Comparison of ENCODE assay signal across 21 cellular contexts in the genomic region with DNA sequence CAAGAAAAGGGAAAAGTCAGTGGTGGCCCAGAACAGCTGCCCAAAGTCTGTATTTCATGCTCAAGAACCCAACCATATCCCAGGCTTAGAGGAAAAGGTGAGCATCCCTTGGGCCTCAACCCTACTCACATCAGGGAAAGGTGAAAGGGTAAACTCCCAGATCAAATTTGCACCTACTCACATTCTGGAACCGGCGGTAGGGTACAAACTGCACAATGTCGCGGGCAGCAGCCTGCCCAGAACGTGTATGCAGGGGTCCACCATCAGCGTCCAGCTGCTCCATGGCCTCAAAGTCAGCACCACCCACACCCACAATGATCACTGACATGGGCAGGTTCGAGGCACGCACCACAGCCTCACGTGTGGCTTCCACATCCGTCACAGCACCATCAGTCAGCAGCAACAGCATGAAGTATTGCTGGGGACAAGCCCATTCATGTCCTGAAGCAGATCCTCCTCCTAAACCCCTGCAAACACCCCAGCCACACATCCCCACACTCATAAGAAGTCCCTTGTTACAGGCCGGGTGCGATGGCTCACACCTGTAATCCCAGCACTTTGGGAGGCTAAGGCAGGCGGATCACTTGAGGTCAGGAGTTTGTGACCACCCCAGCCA. TPM values are rescaled to one million over a fixed set of nuclear protein-coding genes. Genes with fewer than 3 reads are reported as not detected.
DNase-seq lines count a peak whose midpoint lies in the region; ATAC-seq and TF ChIP-seq lines count a peak whose summit lies in the region.
"Had no signal": no experiment of that assay in that cellular context is flagged by ENCODE, and none has a peak within 500 bp of the region (broad histone marks: within the 10 kb centered on the region; RNA-seq: fewer than 3 reads in every experiment).

No MANE protein-coding gene starts in this region.

- H3K36me3 ChIP-seq in PC-3 (ENCODE audit: low read depth, low read length) (peaks cover 42% of the 10 kb centered on the region), osteoblast (ENCODE audit: insufficient read depth, low read length) (peaks cover 63% of the 10 kb centered on the region), testis (ENCODE audit: low read depth, missing control alignments) (no peaks in the 10 kb centered on the region), psoas muscle (ENCODE audit: insufficient read depth in 1 of 2, low read depth in 1 of 2) (peaks cover 8 to 83% of the 10 kb centered on the region in 2 donors)

- peak overlapping the region; percentile 75 for H3K27ac Mint-ChIP-seq in MCF 10A (ENCODE audit: low read depth, unreplicated experiment)

- BruUV-seq in PC-3 (replicated peaks; lab: Mats Ljungman, UMichigan), result TSS peak; percentile 31
- BruUV-seq in MCF 10A (replicated peaks; lab: Mats Ljungman, UMichigan), result TSS peak; percentile 33

- 94 to 97% methylated on average over 10 to 13 of the region's 13 CpGs for WGBS in testis, 2 donors
- 82 to 94% (median 90%) methylated on average over 13 of the region's 13 CpGs for WGBS in psoas muscle, 3 donors

- TF ChIP-seq POLR2A in testis (IDR thresholded peaks at IDR 0.05), result no peak

- H3K9me2 ChIP-seq in PC-3 (replicated peaks; ENCODE audit: low read length), result no peaks in the 10 kb centered on the region

- intact Hi-C loops in PC-3 (cut with micrococcal nuclease), result no loop called here
- intact Hi-C loops in MCF 10A (cut with micrococcal nuclease), result no loop called here
- intact Hi-C loops in testis (cut with DNase I; ENCODE audit: low total_unique reads), result no loop called here
- intact Hi-C loops in psoas muscle (cut with DNase I), result no loop called here

- H3K4me3 ChIP-seq in PC-3 (ENCODE audit: low read length) (no peak overlapping the region), osteoblast (ENCODE audit: insufficient read depth, low read length) (no peak overlapping the region), testis (no peak overlapping the region), psoas muscle (no peak overlapping the region)
- H3K4me3 ChIP-seq: coronary artery, lung, pancreas, sigmoid colon, upper lobe of left lung had no signal

- H3K4me1 ChIP-seq in PC-3 (ENCODE audit: insufficient read depth, low read length), result peaks cover 13% of the 10 kb centered on the region
- no peaks in the 10 kb centered on the region for H3K4me1 ChIP-seq in osteoblast (ENCODE audit: insufficient read depth, low read length)
- no peaks in the 10 kb centered on the region for H3K4me1 ChIP-seq in testis
- no peaks in the 10 kb centered on the region for H3K4me1 ChIP-seq in psoas muscle
- H3K4me1 ChIP-seq: pancreas, sigmoid colon had no signal

- peaks cover 4% of the 10 kb centered on the region for H3K4me1 Mint-ChIP-seq in MCF 10A (ENCODE audit: insufficient read depth, unreplicated experiment)
- H3K4me1 Mint-ChIP-seq: activated CD4-positive, alpha-beta T cell treated with anti-CD3 and anti-CD28 coated beads for 36 hours; activated naive CD4-positive, alpha-beta T cell treated with anti-CD3 and anti-CD28 coated beads, Interleukin-2, amount 50 U/mL, for 24 hours had no signal

- H3K36me3 Mint-ChIP-seq in MCF 10A (ENCODE audit: insufficient read depth, unreplicated experiment), result peaks cover 65% of the 10 kb centered on the region

- H3K9me3 ChIP-seq in PC-3 (ENCODE audit: low read length) (no peaks in the 10 kb centered on the region), osteoblast (ENCODE audit: low read depth, low read length) (no peaks in the 10 kb centered on the region), testis (no peaks in the 10 kb centered on the region), psoas muscle (no peaks in the 10 kb centered on the region)
- H3K9me3 ChIP-seq: pancreas, sigmoid colon, upper lobe of left lung had no signal

- CTCF ChIA-PET in PC-3 (lab: Charles Lee) (no interaction called here), MCF 10A (lab: Yijun Ruan, JAX) (no interaction called here)

- peak overlapping the region; percentile 16; the same call in 1 of the 2 replicates for H3K27ac ChIP-seq in PC-3 (ENCODE audit: low read length)
- no peak overlapping the region for H3K27ac ChIP-seq in osteoblast (ENCODE audit: low read depth, low read length)
- H3K27ac ChIP-seq in testis, result no peak overlapping the region
- no peak overlapping the region for H3K27ac ChIP-seq in psoas muscle
- H3K27ac ChIP-seq: coronary artery, pancreas, sigmoid colon, upper lobe of left lung had no signal

- no peaks in the 10 kb centered on the region for H3K9me3 Mint-ChIP-seq in MCF 10A (ENCODE audit: unreplicated experiment)
- H3K9me3 Mint-ChIP-seq: activated naive CD4-positive, alpha-beta T cell treated with anti-CD3 and anti-CD28 coated beads, Interleukin-2, amount 50 U/mL, for 24 hours had no signal

- no peak overlapping the region for H3K9ac ChIP-seq in PC-3 (ENCODE audit: low read length)

- ATAC-seq in PC-3 (no peak), psoas muscle (no peak)
- ATAC-seq: activated CD4-positive, alpha-beta T cell treated with anti-CD3 and anti-CD28 coated beads for 36 hours; pancreas had no signal

- no peak for TF ChIP-seq CTCF in PC-3 (conservative IDR thresholded peaks at IDR 0.05; ENCODE audit: low read depth, low read length)
- TF ChIP-seq CTCF in MCF 10A (IDR thresholded peaks at IDR 0.05; ENCODE audit: unreplicated experiment), result no peak
- TF ChIP-seq CTCF in osteoblast (IDR thresholded peaks at IDR 0.05; ENCODE audit: extremely low read depth, low read depth, low read length), result no peak
- TF ChIP-seq CTCF in testis (IDR thresholded peaks at IDR 0.05), result no peak
- no peak for TF ChIP-seq CTCF in psoas muscle (IDR thresholded peaks at IDR 0.05)

- H3K27me3 Mint-ChIP-seq in MCF 10A (ENCODE audit: insufficient read depth, unreplicated experiment), result no peaks in the 10 kb centered on the region
- H3K27me3 Mint-ChIP-seq: activated CD4-positive, alpha-beta T cell treated with anti-CD3 and anti-CD28 coated beads for 36 hours; activated naive CD4-positive, alpha-beta T cell treated with anti-CD3 and anti-CD28 coated beads, Interleukin-2, amount 50 U/mL, for 24 hours had no signal

- no peak overlapping the region for H3K4me3 Mint-ChIP-seq in MCF 10A (ENCODE audit: unreplicated experiment)
- H3K4me3 Mint-ChIP-seq: activated CD4-positive, alpha-beta T cell treated with anti-CD3 and anti-CD28 coated beads for 36 hours; activated naive CD4-positive, alpha-beta T cell treated with anti-CD3 and anti-CD28 coated beads, Interleukin-2, amount 50 U/mL, for 24 hours had no signal

- no peaks in the 10 kb centered on the region for H3K79me2 ChIP-seq in PC-3 (ENCODE audit: low read length)
- H3K79me2 ChIP-seq in osteoblast (ENCODE audit: insufficient read depth, low read length), result no peaks in the 10 kb centered on the region

- no peaks in the 10 kb centered on the region for H4K20me1 ChIP-seq in PC-3 (ENCODE audit: low read length)
- peaks cover 4% of the 10 kb centered on the region for H4K20me1 ChIP-seq in osteoblast (ENCODE audit: insufficient read depth, low read length)

- peak; percentile 51 for DNase-seq in NCI-H2171 treated with DMSO at 0.1 percent for 48 hours (lab: John Stamatoyannopoulos, UW)
- DNase-seq in NCI-H2171 (lab: John Stamatoyannopoulos, UW), result no peak
- no peak for DNase-seq in PC-3
- no peak for DNase-seq in MCF 10A (ENCODE audit: unreplicated experiment)
- peak; percentile 67 for DNase-seq in osteoblast (ENCODE audit: insufficient read length, low spot score, missing footprints)
- DNase-seq in HUDEP-2 (lab: John Stamatoyannopoulos, UW; ENCODE audit: unreplicated experiment in 76 of 76), result no peak
- DNase-seq in testis, result no peak
- DNase-seq in psoas muscle, result no peak
- DNase-seq: activated CD4-positive, alpha-beta T cell treated with anti-CD3 and anti-CD28 coated beads for 36 hours; Calu3; foreskin melanocyte; hippocampal formation; NCI-H2227 treated with DMSO at 0.1 percent for 48 hours; pancreas; RPMI8226; sigmoid colon; stimulated activated naive CD4-positive, alpha-beta T cell treated with Interleukin-2 at 50 U/mL for 16 hours; upper lobe of left lung had no signal

- no peak overlapping the region for H2AFZ ChIP-seq in PC-3 (ENCODE audit: low read length)
- H2AFZ ChIP-seq in osteoblast (ENCODE audit: low read length), result no peak overlapping the region

- H3K27me3 ChIP-seq in PC-3 (ENCODE audit: low read length) (no peaks in the 10 kb centered on the region), osteoblast (ENCODE audit: insufficient read depth, low read length) (no peaks in the 10 kb centered on the region), testis (no peaks in the 10 kb centered on the region), psoas muscle (ENCODE audit: insufficient read depth in 3 of 3, low read length in 2 of 3) (no peaks in the 10 kb centered on the region)
- H3K27me3 ChIP-seq: pancreas, sigmoid colon, upper lobe of left lung had no signal

- H3K4me2 ChIP-seq in PC-3 (ENCODE audit: low read length), result no peak overlapping the region
- no peak overlapping the region for H3K4me2 ChIP-seq in osteoblast (ENCODE audit: insufficient read depth, low read length)

- no peaks in the 10 kb centered on the region for H3F3A ChIP-seq in PC-3 (ENCODE audit: low read length, unreplicated experiment)

- POLR2A ChIA-PET in PC-3 (lab: Charles Lee; ENCODE audit: unreplicated experiment) (no interaction called here), MCF 10A (lab: Yijun Ruan, JAX) (no interaction called here)

RNA-seq across cellular contexts. Expression of a gene that starts 10.9 kb away (rescaled TPM):
- total RNA-seq in PC-3 (2014; rRNA removed) (7.9 and 9.7 TPM in 2 replicates), MCF 10A (2022) (0.96 and 1.6 TPM in 2 replicates), osteoblast (3.2 and 4.0 TPM in 2 replicates), testis (10 to 100 TPM; 21.6 to 49.0 TPM), psoas muscle (1 to 10 TPM; 1.1 to 2.1 (median 1.4) TPM)
- polyA plus RNA-seq in testis (ENCODE audit: insufficient read depth, low read depth, low replicate concordance) (39.0 TPM), psoas muscle (1 to 10 TPM in 1 of 3 donors, under 1 TPM in 2; 0.49 to 1.1 (median 0.61) TPM)

RNA-seq across cellular contexts. Expression of a gene that starts 38.2 kb away (rescaled TPM):
- total RNA-seq in PC-3 (2014; rRNA removed), result 222 and 274 TPM in 2 replicates
- total RNA-seq in MCF 10A (2022), result 161 and 194 TPM in 2 replicates
- total RNA-seq in osteoblast, result 165 and 166 TPM in 2 replicates
- total RNA-seq in testis, result 100 to 1,000 TPM in 1 of 2 donors, 10 to 100 TPM in 1; 60.6 to 103 TPM
- 105 TPM for polyA plus RNA-seq in testis (ENCODE audit: insufficient read depth, low read depth, low replicate concordance)
- total RNA-seq in psoas muscle, result 10 to 100 TPM; 55.9 to 75.4 (median 67.1) TPM
- 10 to 100 TPM; 59.5 to 62.1 (median 61.6) TPM for polyA plus RNA-seq in psoas muscle

RNA-seq across cellular contexts. Expression of a gene that starts 38.2 kb away (rescaled TPM):
- total RNA-seq in PC-3 (2014; rRNA removed), result 43.5 and 53.6 TPM in 2 replicates
- 60.1 and 64.3 TPM in 2 replicates for total RNA-seq in MCF 10A (2022)
- total RNA-seq in osteoblast, result 57.8 and 62.6 TPM in 2 replicates
- total RNA-seq in testis, result 10 to 100 TPM; 40.8 to 46.3 TPM
- 54.9 TPM for polyA plus RNA-seq in testis (ENCODE audit: insufficient read depth, low read depth, low replicate concordance)
- total RNA-seq in psoas muscle, result 10 to 100 TPM; 20.8 to 61.5 (median 45.5) TPM
- polyA plus RNA-seq in psoas muscle, result 10 to 100 TPM in 1 of 3 donors, 1 to 10 TPM in 2; 5.3 to 22.5 (median 8.8) TPM

Comparison
In these comparisons a context has a peak if more than half of its experiments do, and no peak if none do; other contexts are left out.
1. DNase-seq: peak in NCI-H2171 treated with DMSO at 0.1 percent for 48 hours (single experiment) and osteoblast (single experiment); none in NCI-H2171 (single experiment), PC-3 (single experiment), MCF 10A (single experiment), HUDEP-2 (0 of 76), testis (single experiment) and psoas muscle (0 of 2).